ENCODE assay signal across 1 cellular context in the genomic region with DNA sequence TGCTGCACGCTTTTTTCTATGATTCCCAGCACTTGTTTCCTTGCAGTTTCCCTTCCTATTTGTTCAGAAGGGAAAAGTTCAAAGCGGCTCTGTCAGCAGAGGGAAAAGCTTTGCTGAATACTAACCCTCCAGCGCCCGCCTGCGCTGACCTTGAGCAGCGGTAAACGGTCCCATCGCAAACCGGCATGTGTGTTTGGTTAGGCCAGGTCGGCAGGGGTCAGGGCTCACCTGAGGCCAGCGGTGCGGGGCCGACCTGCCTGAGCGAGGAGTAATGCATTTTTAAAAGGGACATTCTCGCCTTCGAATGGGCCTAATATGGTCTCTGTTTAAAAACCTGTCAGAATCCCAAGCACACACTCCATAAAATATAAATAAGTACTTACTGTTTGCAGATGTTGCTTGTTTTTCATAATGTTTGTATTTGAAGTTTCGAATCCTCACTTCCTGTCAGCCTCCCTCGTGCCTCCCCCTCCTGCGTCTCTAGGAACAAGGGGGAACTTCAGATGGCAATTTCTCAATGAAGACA.
TF ChIP-seq lines count a peak whose summit lies in the region.

No MANE protein-coding gene starts in this region.

TF ChIP-seq in HepG2, 621 proteins besides CTCF, POLR2A, EP300 and RAD21 (continued from another document and continues in another):
- peak; percentile 79 for TF ChIP-seq ZFY (CRISPR knock-in tag; IDR thresholded peaks at IDR 0.05)
- peak; percentile 70; the same call in 1 of the 2 replicates for TF ChIP-seq ZSCAN25 (CRISPR knock-in tag; IDR thresholded peaks at IDR 0.05)
- no peak for TF ChIP-seq ZNF7 (CRISPR knock-in tag; IDR thresholded peaks at IDR 0.05)
- TF ChIP-seq SP4 (CRISPR knock-in tag; IDR thresholded peaks at IDR 0.05): peak; percentile 74
- no peak for TF ChIP-seq ZFP36 (IDR thresholded peaks at IDR 0.05; ENCODE audit: borderline replicate concordance, low read depth, low read length, partially characterized antibody)
- no peak for TF ChIP-seq ZNF558 (CRISPR knock-in tag; IDR thresholded peaks at IDR 0.05; ENCODE audit: borderline replicate concordance)
- no peak for TF ChIP-seq ZNF33A (CRISPR knock-in tag; IDR thresholded peaks at IDR 0.05; ENCODE audit: borderline replicate concordance)
- TF ChIP-seq ZNF430 (CRISPR knock-in tag; IDR thresholded peaks at IDR 0.05): peak; percentile 92
- TF ChIP-seq RBAK (CRISPR knock-in tag; IDR thresholded peaks at IDR 0.05): peak; percentile 41; the same call in 1 of the 2 replicates
- TF ChIP-seq ZNF317 (CRISPR knock-in tag; IDR thresholded peaks at IDR 0.05): peak; percentile 83
- TF ChIP-seq FOXK1 (CRISPR knock-in tag; IDR thresholded peaks at IDR 0.05; ENCODE audit: borderline replicate concordance, low read depth): peak; percentile 90
- peak; percentile 88; the same call in 1 of the 2 replicates for TF ChIP-seq DMAP1 (CRISPR knock-in tag; IDR thresholded peaks at IDR 0.05)
- TF ChIP-seq MTA1 (CRISPR knock-in tag; IDR thresholded peaks at IDR 0.05; ENCODE audit: borderline replicate concordance): peak; percentile 99
- TF ChIP-seq HNRNPH1 (optimal IDR thresholded peaks at IDR 0.05; ENCODE audit: low read depth, low read length): peak; percentile 69
- TF ChIP-seq ZSCAN29 (CRISPR knock-in tag; conservative IDR thresholded peaks at IDR 0.05): 0 out of 2 replicates have a peak, but pooled peaks have one; percentile 84
- TF ChIP-seq POLR2AphosphoS2 (IDR thresholded peaks at IDR 0.05; ENCODE audit: low read depth, low read length): no peak
- TF ChIP-seq SMC3 (IDR thresholded peaks at IDR 0.05; ENCODE audit: low read length): peak; percentile 71
- TF ChIP-seq SNAI1 (CRISPR knock-in tag; IDR thresholded peaks at IDR 0.05; ENCODE audit: borderline replicate concordance): peak; percentile 86; the same call in 1 of the 2 replicates
- TF ChIP-seq ZNF776 (CRISPR knock-in tag; IDR thresholded peaks at IDR 0.05): no peak
- TF ChIP-seq ZNF350 (CRISPR knock-in tag; IDR thresholded peaks at IDR 0.05; ENCODE audit: borderline replicate concordance, low read depth): peak; percentile 91; the same call in 1 of the 2 replicates
- TF ChIP-seq NCOA1 (CRISPR knock-in tag; IDR thresholded peaks at IDR 0.05): peak; percentile 100
- TF ChIP-seq BORCS8-MEF2B (CRISPR knock-in tag; IDR thresholded peaks at IDR 0.05): peak; percentile 95
- TF ChIP-seq, protein P1, sequence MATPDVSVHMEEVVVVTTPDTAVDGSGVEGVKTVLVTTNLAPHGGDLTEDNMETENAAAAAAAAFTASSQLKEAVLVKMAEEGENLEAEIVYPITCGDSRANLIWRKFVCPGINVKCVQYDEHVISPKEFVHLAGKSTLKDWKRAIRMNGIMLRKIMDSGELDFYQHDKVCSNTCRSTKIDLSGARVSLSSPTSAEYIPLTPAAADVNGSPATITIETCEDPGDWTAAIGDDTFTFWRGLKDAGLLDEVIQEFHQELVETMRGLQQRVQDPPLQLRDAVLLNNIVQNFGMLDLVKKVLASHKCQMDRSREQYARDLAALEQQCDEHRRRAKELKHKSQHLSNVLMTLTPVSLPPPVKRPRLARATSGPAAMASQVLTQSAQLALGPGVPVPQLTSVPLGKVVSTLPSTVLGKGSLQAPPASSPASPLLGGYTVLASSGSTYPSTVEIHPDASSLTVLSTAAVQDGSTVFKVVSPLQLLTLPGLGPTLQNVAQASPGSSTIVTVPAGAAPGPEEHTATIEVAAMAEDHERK (CRISPR knock-in tag; IDR thresholded peaks at IDR 0.05; ENCODE audit: low read depth): no peak
- TF ChIP-seq, protein P2, sequence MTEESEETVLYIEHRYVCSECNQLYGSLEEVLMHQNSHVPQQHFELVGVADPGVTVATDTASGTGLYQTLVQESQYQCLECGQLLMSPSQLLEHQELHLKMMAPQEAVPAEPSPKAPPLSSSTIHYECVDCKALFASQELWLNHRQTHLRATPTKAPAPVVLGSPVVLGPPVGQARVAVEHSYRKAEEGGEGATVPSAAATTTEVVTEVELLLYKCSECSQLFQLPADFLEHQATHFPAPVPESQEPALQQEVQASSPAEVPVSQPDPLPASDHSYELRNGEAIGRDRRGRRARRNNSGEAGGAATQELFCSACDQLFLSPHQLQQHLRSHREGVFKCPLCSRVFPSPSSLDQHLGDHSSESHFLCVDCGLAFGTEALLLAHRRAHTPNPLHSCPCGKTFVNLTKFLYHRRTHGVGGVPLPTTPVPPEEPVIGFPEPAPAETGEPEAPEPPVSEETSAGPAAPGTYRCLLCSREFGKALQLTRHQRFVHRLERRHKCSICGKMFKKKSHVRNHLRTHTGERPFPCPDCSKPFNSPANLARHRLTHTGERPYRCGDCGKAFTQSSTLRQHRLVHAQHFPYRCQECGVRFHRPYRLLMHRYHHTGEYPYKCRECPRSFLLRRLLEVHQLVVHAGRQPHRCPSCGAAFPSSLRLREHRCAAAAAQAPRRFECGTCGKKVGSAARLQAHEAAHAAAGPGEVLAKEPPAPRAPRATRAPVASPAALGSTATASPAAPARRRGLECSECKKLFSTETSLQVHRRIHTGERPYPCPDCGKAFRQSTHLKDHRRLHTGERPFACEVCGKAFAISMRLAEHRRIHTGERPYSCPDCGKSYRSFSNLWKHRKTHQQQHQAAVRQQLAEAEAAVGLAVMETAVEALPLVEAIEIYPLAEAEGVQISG (CRISPR knock-in tag; IDR thresholded peaks at IDR 0.05): peak; percentile 89
- peak; percentile 98 for TF ChIP-seq NR2F2 (IDR thresholded peaks at IDR 0.05; ENCODE audit: borderline replicate concordance, low read depth)
- TF ChIP-seq, protein P3, sequence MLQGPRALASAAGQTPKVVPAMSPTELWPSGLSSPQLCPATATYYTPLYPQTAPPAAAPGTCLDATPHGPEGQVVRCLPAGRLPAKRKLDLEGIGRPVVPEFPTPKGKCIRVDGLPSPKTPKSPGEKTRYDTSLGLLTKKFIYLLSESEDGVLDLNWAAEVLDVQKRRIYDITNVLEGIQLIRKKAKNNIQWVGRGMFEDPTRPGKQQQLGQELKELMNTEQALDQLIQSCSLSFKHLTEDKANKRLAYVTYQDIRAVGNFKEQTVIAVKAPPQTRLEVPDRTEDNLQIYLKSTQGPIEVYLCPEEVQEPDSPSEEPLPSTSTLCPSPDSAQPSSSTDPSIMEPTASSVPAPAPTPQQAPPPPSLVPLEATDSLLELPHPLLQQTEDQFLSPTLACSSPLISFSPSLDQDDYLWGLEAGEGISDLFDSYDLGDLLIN (CRISPR knock-in tag; IDR thresholded peaks at IDR 0.05; ENCODE audit: borderline replicate concordance): 0 out of 2 replicates have a peak, but pooled peaks have one; percentile 78
- TF ChIP-seq, protein P4, sequence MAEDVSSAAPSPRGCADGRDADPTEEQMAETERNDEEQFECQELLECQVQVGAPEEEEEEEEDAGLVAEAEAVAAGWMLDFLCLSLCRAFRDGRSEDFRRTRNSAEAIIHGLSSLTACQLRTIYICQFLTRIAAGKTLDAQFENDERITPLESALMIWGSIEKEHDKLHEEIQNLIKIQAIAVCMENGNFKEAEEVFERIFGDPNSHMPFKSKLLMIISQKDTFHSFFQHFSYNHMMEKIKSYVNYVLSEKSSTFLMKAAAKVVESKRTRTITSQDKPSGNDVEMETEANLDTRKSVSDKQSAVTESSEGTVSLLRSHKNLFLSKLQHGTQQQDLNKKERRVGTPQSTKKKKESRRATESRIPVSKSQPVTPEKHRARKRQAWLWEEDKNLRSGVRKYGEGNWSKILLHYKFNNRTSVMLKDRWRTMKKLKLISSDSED (CRISPR knock-in tag; IDR thresholded peaks at IDR 0.05): no peak
- no peak for TF ChIP-seq ZNF850 (CRISPR knock-in tag; conservative IDR thresholded peaks at IDR 0.05)
- TF ChIP-seq ISL2 (CRISPR knock-in tag; IDR thresholded peaks at IDR 0.05): peak; percentile 98
- TF ChIP-seq MIER2 (CRISPR knock-in tag; IDR thresholded peaks at IDR 0.05): peak; percentile 75
- TF ChIP-seq ATF7-NPFF (CRISPR knock-in tag; IDR thresholded peaks at IDR 0.05; ENCODE audit: low read depth): peak; percentile 71; the same call in 1 of the 2 replicates
- no peak for TF ChIP-seq CBX1 (IDR thresholded peaks at IDR 0.05; ENCODE audit: low read depth)
- TF ChIP-seq ZNF282 (IDR thresholded peaks at IDR 0.05; ENCODE audit: partially characterized antibody): no peak
- no peak for TF ChIP-seq SOX6 (IDR thresholded peaks at IDR 0.05)
- TF ChIP-seq SOX6 (CRISPR knock-in tag; IDR thresholded peaks at IDR 0.05): peak; percentile 94
- TF ChIP-seq TAF15 (IDR thresholded peaks at IDR 0.05; ENCODE audit: low read depth, low read length, poor library complexity, severe bottlenecking): no peak
- peak; percentile 51; the same call in 1 of the 2 replicates for TF ChIP-seq ZNF101 (CRISPR knock-in tag; IDR thresholded peaks at IDR 0.05; ENCODE audit: borderline replicate concordance, low read depth)
- TF ChIP-seq, protein P5, sequence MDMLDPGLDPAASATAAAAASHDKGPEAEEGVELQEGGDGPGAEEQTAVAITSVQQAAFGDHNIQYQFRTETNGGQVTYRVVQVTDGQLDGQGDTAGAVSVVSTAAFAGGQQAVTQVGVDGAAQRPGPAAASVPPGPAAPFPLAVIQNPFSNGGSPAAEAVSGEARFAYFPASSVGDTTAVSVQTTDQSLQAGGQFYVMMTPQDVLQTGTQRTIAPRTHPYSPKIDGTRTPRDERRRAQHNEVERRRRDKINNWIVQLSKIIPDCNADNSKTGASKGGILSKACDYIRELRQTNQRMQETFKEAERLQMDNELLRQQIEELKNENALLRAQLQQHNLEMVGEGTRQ (IDR thresholded peaks at IDR 0.05; ENCODE audit: low read depth, low read length): no peak
- TF ChIP-seq, protein P5 (CRISPR knock-in tag; IDR thresholded peaks at IDR 0.05; ENCODE audit: borderline replicate concordance): peak; percentile 35; the same call in 1 of the 2 replicates
- TF ChIP-seq, protein P6, sequence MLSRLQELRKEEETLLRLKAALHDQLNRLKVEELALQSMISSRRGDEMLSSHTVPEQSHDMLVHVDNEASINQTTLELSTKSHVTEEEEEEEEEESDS (CRISPR knock-in tag; IDR thresholded peaks at IDR 0.05; ENCODE audit: borderline replicate concordance): 0 out of 2 replicates have a peak, but pooled peaks have one; percentile 51
- TF ChIP-seq ZNF577 (CRISPR knock-in tag; IDR thresholded peaks at IDR 0.05; ENCODE audit: borderline replicate concordance, low read depth): no peak
- TF ChIP-seq HMGA1 (CRISPR knock-in tag; conservative IDR thresholded peaks at IDR 0.05): no peak
- no peak for TF ChIP-seq SRSF9 (IDR thresholded peaks at IDR 0.05; ENCODE audit: borderline replicate concordance, insufficient read depth, low read depth, low read length, poor library complexity, severe bottlenecking)
- TF ChIP-seq SMAD9 (CRISPR knock-in tag; IDR thresholded peaks at IDR 0.05): no peak
- TF ChIP-seq REL (CRISPR knock-in tag; conservative IDR thresholded peaks at IDR 0.05): no peak
- TF ChIP-seq ZNF724P (CRISPR knock-in tag; IDR thresholded peaks at IDR 0.05; ENCODE audit: borderline replicate concordance): peak; percentile 39; the same call in 1 of the 2 replicates
- TF ChIP-seq ZNF251 (CRISPR knock-in tag; IDR thresholded peaks at IDR 0.05): no peak
- no peak for TF ChIP-seq ZNF75D (CRISPR knock-in tag; IDR thresholded peaks at IDR 0.05; ENCODE audit: borderline replicate concordance)
- peak; percentile 95 for TF ChIP-seq BCL6 (CRISPR knock-in tag; IDR thresholded peaks at IDR 0.05)
- no peak for TF ChIP-seq PAWR (CRISPR knock-in tag; IDR thresholded peaks at IDR 0.05; ENCODE audit: borderline replicate concordance)
- no peak for TF ChIP-seq SIN3B (IDR thresholded peaks at IDR 0.05; ENCODE audit: low read length)
- TF ChIP-seq ZKSCAN5 (CRISPR knock-in tag; IDR thresholded peaks at IDR 0.05): 0 out of 2 replicates have a peak, but pooled peaks have one; percentile 49
- TF ChIP-seq FOXA3 (CRISPR knock-in tag; IDR thresholded peaks at IDR 0.05): peak; percentile 93
- TF ChIP-seq SIN3A (IDR thresholded peaks at IDR 0.05; ENCODE audit: borderline replicate concordance, low read depth, low read length): no peak
- TF ChIP-seq, protein P7, sequence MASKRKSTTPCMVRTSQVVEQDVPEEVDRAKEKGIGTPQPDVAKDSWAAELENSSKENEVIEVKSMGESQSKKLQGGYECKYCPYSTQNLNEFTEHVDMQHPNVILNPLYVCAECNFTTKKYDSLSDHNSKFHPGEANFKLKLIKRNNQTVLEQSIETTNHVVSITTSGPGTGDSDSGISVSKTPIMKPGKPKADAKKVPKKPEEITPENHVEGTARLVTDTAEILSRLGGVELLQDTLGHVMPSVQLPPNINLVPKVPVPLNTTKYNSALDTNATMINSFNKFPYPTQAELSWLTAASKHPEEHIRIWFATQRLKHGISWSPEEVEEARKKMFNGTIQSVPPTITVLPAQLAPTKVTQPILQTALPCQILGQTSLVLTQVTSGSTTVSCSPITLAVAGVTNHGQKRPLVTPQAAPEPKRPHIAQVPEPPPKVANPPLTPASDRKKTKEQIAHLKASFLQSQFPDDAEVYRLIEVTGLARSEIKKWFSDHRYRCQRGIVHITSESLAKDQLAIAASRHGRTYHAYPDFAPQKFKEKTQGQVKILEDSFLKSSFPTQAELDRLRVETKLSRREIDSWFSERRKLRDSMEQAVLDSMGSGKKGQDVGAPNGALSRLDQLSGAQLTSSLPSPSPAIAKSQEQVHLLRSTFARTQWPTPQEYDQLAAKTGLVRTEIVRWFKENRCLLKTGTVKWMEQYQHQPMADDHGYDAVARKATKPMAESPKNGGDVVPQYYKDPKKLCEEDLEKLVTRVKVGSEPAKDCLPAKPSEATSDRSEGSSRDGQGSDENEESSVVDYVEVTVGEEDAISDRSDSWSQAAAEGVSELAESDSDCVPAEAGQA (IDR thresholded peaks at IDR 0.05; ENCODE audit: low read depth): peak; percentile 74; the same call in 1 of the 2 replicates
- TF ChIP-seq, protein P7 (CRISPR knock-in tag; IDR thresholded peaks at IDR 0.05; ENCODE audit: borderline replicate concordance): no peak
- TF ChIP-seq SETDB1 (CRISPR knock-in tag; IDR thresholded peaks at IDR 0.05; ENCODE audit: borderline replicate concordance): no peak
